27 cellular contexts compared by ENCODE assay signal in the genomic region with DNA sequence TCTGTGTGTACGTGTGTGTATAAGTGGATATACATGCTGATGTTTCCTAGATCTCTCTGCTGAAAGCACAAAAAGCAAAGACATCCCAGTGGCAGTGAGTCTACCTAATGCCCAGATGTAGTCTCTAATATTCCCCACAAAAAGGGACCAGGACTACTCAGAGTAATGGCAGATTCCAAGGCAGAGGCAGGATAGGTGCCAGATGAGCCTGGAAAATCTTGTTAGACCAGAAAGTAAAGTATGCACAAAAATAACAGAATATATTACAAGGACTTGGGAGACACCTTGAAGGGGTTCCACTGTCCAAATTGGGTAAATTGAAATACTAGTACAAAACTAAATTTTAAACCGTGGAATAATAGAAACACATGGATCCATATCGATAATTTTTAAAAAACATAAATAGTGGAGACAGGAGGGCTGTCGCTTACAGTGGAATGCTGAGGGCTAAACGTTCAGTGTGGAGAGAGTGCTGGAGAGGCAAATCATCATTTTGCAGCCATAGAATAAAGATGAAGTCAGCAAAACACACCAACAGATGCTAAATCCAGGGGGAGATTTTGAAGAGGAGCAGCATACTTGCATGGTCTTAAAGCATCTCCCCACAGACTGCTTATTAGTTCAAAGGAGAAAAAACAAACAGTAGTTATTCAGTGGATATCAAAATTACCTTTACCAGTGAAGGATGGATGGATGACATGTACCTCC.
"Had no signal": no experiment of that assay in that cellular context is flagged by ENCODE, and none has a peak within 500 bp of the region (broad histone marks: within the 10 kb centered on the region; RNA-seq: fewer than 3 reads in every experiment).

No MANE protein-coding gene starts in this region.

- H3K4me3 Mint-ChIP-seq: immature natural killer cell; naive thymus-derived CD8-positive, alpha-beta T cell; nephron; neural progenitor cell; stimulated activated effector memory CD8-positive, alpha-beta T cell treated with anti-CD3 and anti-CD28 coated beads, Interleukin-12 subunit alpha, Interleukin-12 subunit beta, amount 100 ng/mL, for 72 hours; stimulated activated naive CD8-positive, alpha-beta T cell treated with anti-CD3 and anti-CD28 coated beads, Interleukin-15, Interleukin-2, amounts not matched to agents 100 ng/mL and 50 ng/mL, for 24 hours; type B pancreatic cell had no signal

- H3K4me3 ChIP-seq: left lung, lower lobe of right lung, neural progenitor cell, ovary, right atrium auricular region, skin epidermis, spleen, suprapubic skin, thoracic aorta, tibial nerve, vagina had no signal

- DNase-seq: hypothalamus; immature natural killer cell; kidney; left colon; left lung; lower lobe of right lung; mammary epithelial cell; mesenchymal stem cell; naive thymus-derived CD8-positive, alpha-beta T cell; ovary; spleen; stimulated activated CD4-positive, alpha-beta T cell treated with anti-CD3 and anti-CD28 coated beads, Interleukin-4, amount 100 ng/mL, for 24 hours; stimulated activated naive CD4-positive, alpha-beta T cell had no signal

- H3K4me1 Mint-ChIP-seq: immature natural killer cell; stimulated activated effector memory CD8-positive, alpha-beta T cell treated with anti-CD3 and anti-CD28 coated beads, Interleukin-12 subunit alpha, Interleukin-12 subunit beta, amount 100 ng/mL, for 72 hours had no signal

- H3K9ac ChIP-seq: neural progenitor cell had no signal

- H3K9me3 ChIP-seq: left lung, lower lobe of right lung, ovary, right atrium auricular region, spleen, suprapubic skin, thoracic aorta, tibial nerve, vagina had no signal

- ATAC-seq: left colon; left lung; lower lobe of right lung; naive thymus-derived CD8-positive, alpha-beta T cell; sciatic nerve; stimulated activated effector memory CD8-positive, alpha-beta T cell treated with anti-CD3 and anti-CD28 coated beads, Interleukin-12 subunit alpha, Interleukin-12 subunit beta, amount 100 ng/mL, for 72 hours had no signal

- H3K27me3 Mint-ChIP-seq: stimulated activated naive CD8-positive, alpha-beta T cell treated with anti-CD3 and anti-CD28 coated beads, Interleukin-15, Interleukin-2, amounts not matched to agents 100 ng/mL and 50 ng/mL, for 24 hours; type B pancreatic cell had no signal

- H2AFZ ChIP-seq: neural progenitor cell had no signal

- H3K4me1 ChIP-seq: left lung, lower lobe of right lung, neural progenitor cell, spleen, suprapubic skin, tibial nerve, vagina had no signal

- H3K27me3 ChIP-seq: left lung, neural progenitor cell, ovary, right atrium auricular region, spleen, suprapubic skin, tibial nerve, vagina had no signal

- H3K36me3 ChIP-seq: left lung, lower lobe of right lung, neural progenitor cell, ovary, right atrium auricular region, spleen, suprapubic skin, thoracic aorta, tibial nerve, vagina had no signal

- H3K27ac ChIP-seq: left lung, lower lobe of right lung, neural progenitor cell, ovary, right atrium auricular region, skin epidermis, spleen, suprapubic skin, thoracic aorta, tibial nerve, vagina had no signal

- H3K4me2 ChIP-seq: neural progenitor cell had no signal

- FAIRE-seq: islet of Langerhans, kidney had no signal

- H3K27ac Mint-ChIP-seq: immature natural killer cell; naive thymus-derived CD8-positive, alpha-beta T cell; neural progenitor cell; progenitor cell of endocrine pancreas; stimulated activated effector memory CD8-positive, alpha-beta T cell treated with anti-CD3 and anti-CD28 coated beads, Interleukin-12 subunit alpha, Interleukin-12 subunit beta, amount 100 ng/mL, for 72 hours; stimulated activated naive CD8-positive, alpha-beta T cell treated with anti-CD3 and anti-CD28 coated beads, Interleukin-15, Interleukin-2, amounts not matched to agents 100 ng/mL and 50 ng/mL, for 24 hours; type B pancreatic cell had no signal

- H3K9me3 Mint-ChIP-seq: immature natural killer cell; naive thymus-derived CD8-positive, alpha-beta T cell; nephron; neural progenitor cell; stimulated activated effector memory CD8-positive, alpha-beta T cell treated with anti-CD3 and anti-CD28 coated beads, Interleukin-12 subunit alpha, Interleukin-12 subunit beta, amount 100 ng/mL, for 72 hours; stimulated activated naive CD8-positive, alpha-beta T cell treated with anti-CD3 and anti-CD28 coated beads, Interleukin-15, Interleukin-2, amounts not matched to agents 100 ng/mL and 50 ng/mL, for 24 hours; type B pancreatic cell had no signal

- H3K36me3 Mint-ChIP-seq: immature natural killer cell; naive thymus-derived CD8-positive, alpha-beta T cell; neural progenitor cell; stimulated activated effector memory CD8-positive, alpha-beta T cell treated with anti-CD3 and anti-CD28 coated beads, Interleukin-12 subunit alpha, Interleukin-12 subunit beta, amount 100 ng/mL, for 72 hours; type B pancreatic cell had no signal
